ENCODE assay signal across 14 cellular contexts in genomic region chr9:21561502-21561901, GRCh38.
DNase-seq lines count a peak whose midpoint lies in the region; ATAC-seq and TF ChIP-seq lines count a peak whose summit lies in the region.
"Had no signal": no experiment of that assay in that cellular context is flagged by ENCODE, and none has a peak within 500 bp of the region (broad histone marks: within the 10 kb centered on the region; RNA-seq: fewer than 3 reads in every experiment).

No MANE protein-coding gene starts in this region.

- CTCF ChIA-PET in PC-3 (lab: Charles Lee) = interaction anchor here (0.5 kb wide), 1 partner anchor 42 kb away, joined by 3 read pairs; no protein-coding TSS in a partner anchor

- 0 out of 2 replicates have a peak overlapping the region, but pooled peaks have one; percentile 40 for H2AFZ ChIP-seq in PC-3 (ENCODE audit: low read length)

- peaks cover 25% of the 10 kb centered on the region for H3K36me3 ChIP-seq in PC-3 (ENCODE audit: low read depth, low read length)
- H3K36me3 ChIP-seq: BLaER1 treated with 17β-estradiol and CSF1 and Interleukin-3, amounts not matched to agents 10 nM and 100 nM had no signal

- no peak for TF ChIP-seq CTCF in PC-3 (conservative IDR thresholded peaks at IDR 0.05; ENCODE audit: low read depth, low read length)

- peak overlapping the region; percentile 99 for H3K27ac ChIP-seq in PC-3 (ENCODE audit: low read length)
- peak overlapping the region; percentile 96 for H3K27ac ChIP-seq in epithelial cell of prostate
- H3K27ac ChIP-seq: 22Rv1; BLaER1 treated with 17β-estradiol and CSF1 and Interleukin-3, amounts not matched to agents 10 nM and 100 nM had no signal

- no peak for ATAC-seq in PC-3
- ATAC-seq: GM12878 had no signal

- no peaks in the 10 kb centered on the region for H3K9me3 ChIP-seq in PC-3 (ENCODE audit: low read length)
- H3K9me3 ChIP-seq: Caco-2 had no signal

- no TSS peak for BruUV-seq in PC-3 (replicated peaks; lab: Mats Ljungman, UMichigan)

- peaks cover 95% of the 10 kb centered on the region for H3K79me2 ChIP-seq in PC-3 (ENCODE audit: low read length)

- peaks cover 12% of the 10 kb centered on the region; the same call in 1 of the 2 replicates for H4K20me1 ChIP-seq in PC-3 (ENCODE audit: low read length)
- H4K20me1 ChIP-seq: BLaER1 treated with 17β-estradiol and CSF1 and Interleukin-3, amounts not matched to agents 10 nM and 100 nM had no signal

- intact Hi-C loops in PC-3 (cut with micrococcal nuclease) = loop anchor here (2.0 kb wide), 2 partner anchors 117 to 227 kb away; no protein-coding TSS in a partner anchor

- peak overlapping the region; percentile 96 for H3K4me2 ChIP-seq in PC-3 (ENCODE audit: low read length)
- H3K4me2 ChIP-seq: BLaER1 treated with 17β-estradiol and CSF1 and Interleukin-3, amounts not matched to agents 10 nM and 100 nM had no signal

- H3F3A ChIP-seq in PC-3 (ENCODE audit: low read length, unreplicated experiment) = no peaks in the 10 kb centered on the region

- peaks cover 51% of the 10 kb centered on the region for H3K4me1 ChIP-seq in PC-3 (ENCODE audit: insufficient read depth, low read length)
- H3K4me1 ChIP-seq: Caco-2 had no signal

- H3K4me3 ChIP-seq in PC-3 (ENCODE audit: low read length) = peak overlapping the region; percentile 96
- H3K4me3 ChIP-seq: BLaER1 treated with 17β-estradiol and CSF1 and Interleukin-3, amounts not matched to agents 10 nM and 100 nM; GM12878 had no signal

- no peaks in the 10 kb centered on the region for H3K9me2 ChIP-seq in PC-3 (replicated peaks; ENCODE audit: low read length)

- H3K27me3 ChIP-seq in PC-3 (ENCODE audit: low read length) = no peaks in the 10 kb centered on the region

- POLR2A ChIA-PET in PC-3 (lab: Charles Lee; ENCODE audit: unreplicated experiment) = interaction anchor here (0.7 to 1.0 kb wide), 4 partner anchors 15 to 781 kb away, joined by 3 to 5 read pairs (median 4); no protein-coding TSS in a partner anchor

- peak overlapping the region; percentile 100 for H3K9ac ChIP-seq in PC-3 (ENCODE audit: low read length)
- H3K9ac ChIP-seq: BLaER1 treated with 17β-estradiol and CSF1 and Interleukin-3, amounts not matched to agents 10 nM and 100 nM had no signal

- DNase-seq in DMS53 (lab: John Stamatoyannopoulos, UW) (peak; percentile 26), DMS53 treated with DMSO at 0.1 percent for 48 hours (lab: John Stamatoyannopoulos, UW; ENCODE audit: unreplicated experiment) (no peak), PC-3 (no peak), epithelial cell of prostate (ENCODE audit: low read depth, low spot score) (no peak), kidney glomerular epithelial cell (lab: John Stamatoyannopoulos, UW) (no peak), occipital lobe (lab: John Stamatoyannopoulos, UW) (no peak), COLO668 (lab: John Stamatoyannopoulos, UW; ENCODE audit: unreplicated experiment) (no peak)
- DNase-seq: Caco-2; CD8-positive, alpha-beta memory T cell; DMS79 treated with DMSO at 0.1 percent for 48 hours; H9 had no signal
